1 cellular context compared by ENCODE assay signal in the genomic region with DNA sequence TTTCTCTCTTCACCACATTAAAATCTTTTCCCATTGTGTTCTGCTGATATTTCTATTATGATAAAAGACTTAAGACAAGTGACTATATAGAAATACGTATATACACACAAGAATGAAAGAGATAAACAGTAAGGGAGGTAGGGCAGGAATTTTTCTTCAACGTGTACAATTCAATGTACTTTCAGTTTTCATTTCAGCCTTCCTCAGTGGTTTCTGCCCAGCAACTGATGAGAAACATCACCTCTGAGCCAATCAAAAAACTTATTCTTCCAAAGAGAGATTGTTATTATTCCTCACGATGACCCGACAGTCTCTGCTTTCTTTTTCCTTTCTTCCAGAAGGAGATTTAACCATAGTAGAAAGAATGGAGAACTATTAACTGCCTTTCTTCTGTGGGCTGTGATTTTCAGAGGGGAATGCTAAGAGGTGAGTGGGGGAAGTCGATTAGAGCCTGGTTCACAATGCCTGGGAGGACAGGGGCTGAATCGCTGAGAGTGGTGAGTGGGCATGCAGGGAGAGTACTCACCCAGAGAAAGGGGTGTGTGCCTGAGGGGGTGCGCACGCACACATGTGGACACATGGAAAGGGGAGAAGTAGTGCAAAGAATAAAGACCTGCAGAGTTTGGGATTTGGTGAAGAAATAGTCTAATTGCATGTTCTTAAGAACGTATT.
TF ChIP-seq lines count a peak whose summit lies in the region.

Gene BTN3A1, plus strand, starts transcription at position 289 of the 672 bp plus-strand sequence. CDS start 3,289 bp downstream, outside the sequence.

TF ChIP-seq in HepG2, 621 proteins besides CTCF, POLR2A, EP300 and RAD21 (continued from another document and continues in another):
- TF ChIP-seq ZNF710 (CRISPR knock-in tag; IDR thresholded peaks at IDR 0.05; ENCODE audit: borderline replicate concordance) (0 out of 2 replicates have a peak, but pooled peaks have one; percentile 33), TEF (CRISPR knock-in tag; IDR thresholded peaks at IDR 0.05) (no peak), SOX6 (IDR thresholded peaks at IDR 0.05) (no peak), SOX6 (CRISPR knock-in tag; IDR thresholded peaks at IDR 0.05) (no peak), ZNF33B (CRISPR knock-in tag; IDR thresholded peaks at IDR 0.05) (peak; percentile 32; the same call in 1 of the 2 replicates), ZNF644 (CRISPR knock-in tag; IDR thresholded peaks at IDR 0.05; ENCODE audit: low read depth) (no peak), ZFP37 (CRISPR knock-in tag; IDR thresholded peaks at IDR 0.05; ENCODE audit: borderline replicate concordance) (no peak), ZMAT3 (CRISPR knock-in tag; conservative IDR thresholded peaks at IDR 0.05) (no peak), ZNF234 (CRISPR knock-in tag; conservative IDR thresholded peaks at IDR 0.05) (no peak), ADNP (CRISPR knock-in tag; IDR thresholded peaks at IDR 0.05) (no peak), MTF2 (CRISPR knock-in tag; IDR thresholded peaks at IDR 0.05; ENCODE audit: borderline replicate concordance) (no peak), CENPT (CRISPR knock-in tag; IDR thresholded peaks at IDR 0.05; ENCODE audit: low read depth) (no peak), ZNF333 (CRISPR knock-in tag; IDR thresholded peaks at IDR 0.05; ENCODE audit: borderline replicate concordance) (no peak), ARNT (IDR thresholded peaks at IDR 0.05) (no peak), GATAD2A (CRISPR knock-in tag; IDR thresholded peaks at IDR 0.05) (peak; percentile 57), ZFP41 (CRISPR knock-in tag; IDR thresholded peaks at IDR 0.05; ENCODE audit: borderline replicate concordance) (no peak), KDM5A (IDR thresholded peaks at IDR 0.05; ENCODE audit: borderline replicate concordance, low read length) (peak; percentile 66; the same call in 1 of the 2 replicates), HNRNPLL (IDR thresholded peaks at IDR 0.05; ENCODE audit: low read depth, low read length, poor library complexity, severe bottlenecking) (no peak), E2F1 (CRISPR knock-in tag; IDR thresholded peaks at IDR 0.05) (no peak), ZBTB21 (CRISPR knock-in tag; IDR thresholded peaks at IDR 0.05) (no peak), ZFP36 (IDR thresholded peaks at IDR 0.05; ENCODE audit: borderline replicate concordance, low read depth, low read length, partially characterized antibody) (no peak), ATRX (CRISPR knock-in tag; IDR thresholded peaks at IDR 0.05; ENCODE audit: borderline replicate concordance) (no peak), KAT8 (CRISPR knock-in tag; IDR thresholded peaks at IDR 0.05) (peak; percentile 69), ZSCAN31 (CRISPR knock-in tag; IDR thresholded peaks at IDR 0.05; ENCODE audit: low read depth) (0 out of 2 replicates have a peak, but pooled peaks have one; percentile 41), CHCHD3 (CRISPR knock-in tag; IDR thresholded peaks at IDR 0.05) (no peak), ZSCAN25 (CRISPR knock-in tag; IDR thresholded peaks at IDR 0.05) (peak; percentile 84), ZSCAN12 (CRISPR knock-in tag; IDR thresholded peaks at IDR 0.05) (no peak), ZSCAN30 (CRISPR knock-in tag; IDR thresholded peaks at IDR 0.05) (no peak), IRF2 (CRISPR knock-in tag; IDR thresholded peaks at IDR 0.05) (peak; percentile 97), NFE2L2 (IDR thresholded peaks at IDR 0.05; ENCODE audit: low read length) (no peak), ZNF446 (CRISPR knock-in tag; IDR thresholded peaks at IDR 0.05) (no peak), ZNF280B (CRISPR knock-in tag; IDR thresholded peaks at IDR 0.05; ENCODE audit: borderline replicate concordance) (no peak), BCL6 (CRISPR knock-in tag; IDR thresholded peaks at IDR 0.05) (no peak), FIP1L1 (IDR thresholded peaks at IDR 0.05; ENCODE audit: borderline replicate concordance, insufficient read depth, low read depth, low read length) (no peak), BHLHE40 (IDR thresholded peaks at IDR 0.05; ENCODE audit: low read length) (peak; percentile 7; the same call in 1 of the 2 replicates), ERF (CRISPR knock-in tag; IDR thresholded peaks at IDR 0.05) (no peak), ZBTB42 (CRISPR knock-in tag; IDR thresholded peaks at IDR 0.05) (no peak), ZGPAT (CRISPR knock-in tag; IDR thresholded peaks at IDR 0.05) (no peak), NFYC (CRISPR knock-in tag; IDR thresholded peaks at IDR 0.05) (peak; percentile 83), SRSF4 (IDR thresholded peaks at IDR 0.05; ENCODE audit: low read depth, low read length, poor library complexity, severe bottlenecking) (no peak)
- TF ChIP-seq, protein P1, sequence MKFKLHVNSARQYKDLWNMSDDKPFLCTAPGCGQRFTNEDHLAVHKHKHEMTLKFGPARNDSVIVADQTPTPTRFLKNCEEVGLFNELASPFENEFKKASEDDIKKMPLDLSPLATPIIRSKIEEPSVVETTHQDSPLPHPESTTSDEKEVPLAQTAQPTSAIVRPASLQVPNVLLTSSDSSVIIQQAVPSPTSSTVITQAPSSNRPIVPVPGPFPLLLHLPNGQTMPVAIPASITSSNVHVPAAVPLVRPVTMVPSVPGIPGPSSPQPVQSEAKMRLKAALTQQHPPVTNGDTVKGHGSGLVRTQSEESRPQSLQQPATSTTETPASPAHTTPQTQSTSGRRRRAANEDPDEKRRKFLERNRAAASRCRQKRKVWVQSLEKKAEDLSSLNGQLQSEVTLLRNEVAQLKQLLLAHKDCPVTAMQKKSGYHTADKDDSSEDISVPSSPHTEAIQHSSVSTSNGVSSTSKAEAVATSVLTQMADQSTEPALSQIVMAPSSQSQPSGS (CRISPR knock-in tag; IDR thresholded peaks at IDR 0.05): no peak
- TF ChIP-seq, protein P2, sequence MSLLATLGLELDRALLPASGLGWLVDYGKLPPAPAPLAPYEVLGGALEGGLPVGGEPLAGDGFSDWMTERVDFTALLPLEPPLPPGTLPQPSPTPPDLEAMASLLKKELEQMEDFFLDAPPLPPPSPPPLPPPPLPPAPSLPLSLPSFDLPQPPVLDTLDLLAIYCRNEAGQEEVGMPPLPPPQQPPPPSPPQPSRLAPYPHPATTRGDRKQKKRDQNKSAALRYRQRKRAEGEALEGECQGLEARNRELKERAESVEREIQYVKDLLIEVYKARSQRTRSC (CRISPR knock-in tag; IDR thresholded peaks at IDR 0.05; ENCODE audit: low read depth): 0 out of 2 replicates have a peak, but pooled peaks have one; percentile 56
- TF ChIP-seq, protein P3, sequence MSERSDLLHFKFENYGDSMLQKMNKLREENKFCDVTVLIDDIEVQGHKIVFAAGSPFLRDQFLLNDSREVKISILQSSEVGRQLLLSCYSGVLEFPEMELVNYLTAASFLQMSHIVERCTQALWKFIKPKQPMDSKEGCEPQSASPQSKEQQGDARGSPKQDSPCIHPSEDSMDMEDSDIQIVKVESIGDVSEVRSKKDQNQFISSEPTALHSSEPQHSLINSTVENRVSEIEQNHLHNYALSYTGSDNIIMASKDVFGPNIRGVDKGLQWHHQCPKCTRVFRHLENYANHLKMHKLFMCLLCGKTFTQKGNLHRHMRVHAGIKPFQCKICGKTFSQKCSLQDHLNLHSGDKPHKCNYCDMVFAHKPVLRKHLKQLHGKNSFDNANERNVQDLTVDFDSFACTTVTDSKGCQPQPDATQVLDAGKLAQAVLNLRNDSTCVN (CRISPR knock-in tag; IDR thresholded peaks at IDR 0.05; ENCODE audit: borderline replicate concordance): 0 out of 2 replicates have a peak, but pooled peaks have one; percentile 35
- TF ChIP-seq, protein P4, sequence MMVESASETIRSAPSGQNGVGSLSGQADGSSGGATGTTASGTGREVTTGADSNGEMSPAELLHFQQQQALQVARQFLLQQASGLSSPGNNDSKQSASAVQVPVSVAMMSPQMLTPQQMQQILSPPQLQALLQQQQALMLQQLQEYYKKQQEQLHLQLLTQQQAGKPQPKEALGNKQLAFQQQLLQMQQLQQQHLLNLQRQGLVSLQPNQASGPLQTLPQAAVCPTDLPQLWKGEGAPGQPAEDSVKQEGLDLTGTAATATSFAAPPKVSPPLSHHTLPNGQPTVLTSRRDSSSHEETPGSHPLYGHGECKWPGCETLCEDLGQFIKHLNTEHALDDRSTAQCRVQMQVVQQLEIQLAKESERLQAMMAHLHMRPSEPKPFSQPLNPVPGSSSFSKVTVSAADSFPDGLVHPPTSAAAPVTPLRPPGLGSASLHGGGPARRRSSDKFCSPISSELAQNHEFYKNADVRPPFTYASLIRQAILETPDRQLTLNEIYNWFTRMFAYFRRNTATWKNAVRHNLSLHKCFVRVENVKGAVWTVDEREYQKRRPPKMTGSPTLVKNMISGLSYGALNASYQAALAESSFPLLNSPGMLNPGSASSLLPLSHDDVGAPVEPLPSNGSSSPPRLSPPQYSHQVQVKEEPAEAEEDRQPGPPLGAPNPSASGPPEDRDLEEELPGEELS (CRISPR knock-in tag; IDR thresholded peaks at IDR 0.05): no peak
- TF ChIP-seq, protein P5, sequence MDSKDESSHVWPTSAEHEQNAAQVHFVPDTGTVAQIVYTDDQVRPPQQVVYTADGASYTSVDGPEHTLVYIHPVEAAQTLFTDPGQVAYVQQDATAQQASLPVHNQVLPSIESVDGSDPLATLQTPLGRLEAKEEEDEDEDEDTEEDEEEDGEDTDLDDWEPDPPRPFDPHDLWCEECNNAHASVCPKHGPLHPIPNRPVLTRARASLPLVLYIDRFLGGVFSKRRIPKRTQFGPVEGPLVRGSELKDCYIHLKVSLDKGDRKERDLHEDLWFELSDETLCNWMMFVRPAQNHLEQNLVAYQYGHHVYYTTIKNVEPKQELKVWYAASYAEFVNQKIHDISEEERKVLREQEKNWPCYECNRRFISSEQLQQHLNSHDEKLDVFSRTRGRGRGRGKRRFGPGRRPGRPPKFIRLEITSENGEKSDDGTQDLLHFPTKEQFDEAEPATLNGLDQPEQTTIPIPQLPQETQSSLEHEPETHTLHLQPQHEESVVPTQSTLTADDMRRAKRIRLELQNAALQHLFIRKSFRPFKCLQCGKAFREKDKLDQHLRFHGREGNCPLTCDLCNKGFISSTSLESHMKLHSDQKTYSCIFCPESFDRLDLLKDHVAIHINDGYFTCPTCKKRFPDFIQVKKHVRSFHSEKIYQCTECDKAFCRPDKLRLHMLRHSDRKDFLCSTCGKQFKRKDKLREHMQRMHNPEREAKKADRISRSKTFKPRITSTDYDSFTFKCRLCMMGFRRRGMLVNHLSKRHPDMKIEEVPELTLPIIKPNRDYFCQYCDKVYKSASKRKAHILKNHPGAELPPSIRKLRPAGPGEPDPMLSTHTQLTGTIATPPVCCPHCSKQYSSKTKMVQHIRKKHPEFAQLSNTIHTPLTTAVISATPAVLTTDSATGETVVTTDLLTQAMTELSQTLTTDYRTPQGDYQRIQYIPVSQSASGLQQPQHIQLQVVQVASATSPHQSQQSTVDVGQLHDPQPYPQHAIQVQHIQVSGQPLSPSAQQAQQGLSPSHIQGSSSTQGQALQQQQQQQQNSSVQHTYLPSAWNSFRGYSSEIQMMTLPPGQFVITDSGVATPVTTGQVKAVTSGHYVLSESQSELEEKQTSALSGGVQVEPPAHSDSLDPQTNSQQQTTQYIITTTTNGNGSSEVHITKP (CRISPR knock-in tag; IDR thresholded peaks at IDR 0.05; ENCODE audit: low read depth): no peak
- TF ChIP-seq, protein P6, sequence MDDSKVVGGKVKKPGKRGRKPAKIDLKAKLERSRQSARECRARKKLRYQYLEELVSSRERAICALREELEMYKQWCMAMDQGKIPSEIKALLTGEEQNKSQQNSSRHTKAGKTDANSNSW (CRISPR knock-in tag; IDR thresholded peaks at IDR 0.05; ENCODE audit: borderline replicate concordance): no peak
